24 cellular contexts compared by ENCODE assay signal in genomic region chr2:161533218-161533617, GRCh38.
"Had no signal": no experiment of that assay in that cellular context is flagged by ENCODE, and none has a peak within 500 bp of the region (broad histone marks: within the 10 kb centered on the region; RNA-seq: fewer than 3 reads in every experiment).

No MANE protein-coding gene starts in this region.

- DNase-seq: IMR-90; MG63; NCI-H1092 treated with DMSO at 0.1 percent for 48 hours; NCI-H1436; NCI-H187; NCI-H2029; NCI-H2081 treated with DMSO at 0.1 percent for 48 hours; NCI-H2171; NCI-H226; NCI-H446; NCI-H510A; NCI-H524 treated with DMSO at 0.1 percent for 48 hours; NCI-H69; NCI-H774; NK-92 treated with Interleukin-12 subunit alpha and Interleukin-12 subunit beta, amount 100 ng/mL, for 24 hours; PC-3; SHP77; SK-N-SH; SW 1271; T-cell had no signal

- H3K9me3 ChIP-seq: MG63, SK-N-SH had no signal

- H3K9ac ChIP-seq: SK-N-SH had no signal

- ATAC-seq: HepG2, K562, Panc1, PC-3, T-cell had no signal

- H3K36me3 ChIP-seq: MG63 had no signal

- H3K27ac ChIP-seq: RWPE1 had no signal

- H3K4me3 ChIP-seq: K562, MG63 had no signal

- H3K27me3 ChIP-seq: MG63 had no signal

- H3K4me2 ChIP-seq: SK-N-SH had no signal

- H3K9me2 ChIP-seq: SK-N-SH had no signal

- FAIRE-seq: HepG2, K562 had no signal
